8 cellular contexts compared by ENCODE assay signal in genomic region chr19:2552859-2553258, GRCh38.
DNase-seq lines count a peak whose midpoint lies in the region; ATAC-seq, FAIRE-seq and TF ChIP-seq lines count a peak whose summit lies in the region.

No MANE protein-coding gene starts in this region.

- no peaks in the 10 kb centered on the region for H3K9me3 ChIP-seq in endodermal cell (ENCODE audit: control insufficient read depth, low read length)

- DNase-seq in GM12891 (ENCODE audit: insufficient read length, low spot score) (peak; percentile 69), SIG-M5 (lab: John Stamatoyannopoulos, UW) (peak; percentile 78), cardiac fibroblast (ENCODE audit: low read depth in 2 of 2) (peak in 1 of 2 donors; percentile 27), endodermal cell (no peak), erythroblast (lab: John Stamatoyannopoulos, UW) (no peak)

- no peaks in the 10 kb centered on the region for H3K4me1 ChIP-seq in endodermal cell (ENCODE audit: control insufficient read depth, insufficient read depth, low read length)

- H3K4me3 Mint-ChIP-seq in endodermal cell, result no peak overlapping the region

- no peak overlapping the region for H3K27ac Mint-ChIP-seq in endodermal cell

- peak; percentile 90 for FAIRE-seq in GM12891 (lab: Jason Lieb, UNC)

- TF ChIP-seq CTCF in cardiac fibroblast (IDR thresholded peaks at IDR 0.05; ENCODE audit: low read depth, low read length), result no peak
- no peak for TF ChIP-seq CTCF in endodermal cell (conservative IDR thresholded peaks at IDR 0.05)

- H3K27me3 Mint-ChIP-seq in endodermal cell (ENCODE audit: insufficient read depth), result no peaks in the 10 kb centered on the region

- peaks cover 8% of the 10 kb centered on the region for H3K9me3 Mint-ChIP-seq in endodermal cell

- ATAC-seq in HG02763 (IDR thresholded peaks at IDR 0.05; ENCODE audit: unreplicated experiment), result peak; percentile 55
- no peak for ATAC-seq in HG02759 (IDR thresholded peaks at IDR 0.05; ENCODE audit: unreplicated experiment)

- no peaks in the 10 kb centered on the region for H3K36me3 Mint-ChIP-seq in endodermal cell (ENCODE audit: low read depth)

- no peaks in the 10 kb centered on the region for H3K27me3 ChIP-seq in endodermal cell (ENCODE audit: control insufficient read depth, insufficient read depth, low read length, poor library complexity, severe bottlenecking)

- H3K4me3 ChIP-seq in cardiac fibroblast (replicated peaks in 1 of 2; ENCODE audit: low read depth in 2 of 2, low read length in 2 of 2) (peak overlapping the region; percentile 13 to 18), skin epidermis (peak overlapping the region in 2 of 7 experiments; percentile 6 to 8), endodermal cell (ENCODE audit: low read length) (no peak overlapping the region)

- 91 to 93% methylated on average over 10 to 11 of the region's 11 CpGs for WGBS in endodermal cell (ENCODE audit: insufficient coverage in 1 of 2, insufficient read length in 1 of 2), 2 experiments

- no peaks in the 10 kb centered on the region for H3K4me1 Mint-ChIP-seq in endodermal cell

- no peaks in the 10 kb centered on the region for H3K36me3 ChIP-seq in endodermal cell (ENCODE audit: control insufficient read depth, insufficient read depth, low read length)

- no peak for TF ChIP-seq POLR2A in GM12891 (IDR thresholded peaks at IDR 0.05; ENCODE audit: low read depth, low read length)
- TF ChIP-seq POLR2A in erythroblast (IDR thresholded peaks at IDR 0.05; ENCODE audit: low read length), result no peak

- H3K9ac ChIP-seq in endodermal cell (ENCODE audit: extremely low read depth, low read length, poor library complexity, severe bottlenecking), result no peak overlapping the region

- peak overlapping the region in 15 of 21 experiments; percentile 12 to 73 (median 42) for H3K27ac ChIP-seq in skin epidermis
- H3K27ac ChIP-seq in endodermal cell (ENCODE audit: low read depth, low read length), result no peak overlapping the region

TF ChIP-seq in GM12891, 5 proteins besides CTCF, POLR2A, EP300 and RAD21:
- no peak for TF ChIP-seq SPI1 (IDR thresholded peaks at IDR 0.05; ENCODE audit: low read depth, low read length)
- no peak for TF ChIP-seq TAF1 (IDR thresholded peaks at IDR 0.05; ENCODE audit: low read depth, low read length)
- TF ChIP-seq PAX5 (IDR thresholded peaks at IDR 0.05; ENCODE audit: insufficient read depth, low read length, severe bottlenecking), result no peak
- no peak for TF ChIP-seq POLR2AphosphoS5 (IDR thresholded peaks at IDR 0.05; ENCODE audit: low read depth, low read length)
- TF ChIP-seq POU2F2 (IDR thresholded peaks at IDR 0.05; ENCODE audit: low read depth, low read length), result no peak

Comparison
In these comparisons a context has a peak if more than half of its experiments do, and no peak if none do; other contexts are left out.
1. DNase-seq: peak in GM12891 (single experiment) and SIG-M5 (single experiment); none in endodermal cell (single experiment) and erythroblast (0 of 2).